ENCODE assay signal across 8 cellular contexts in the genomic region with DNA sequence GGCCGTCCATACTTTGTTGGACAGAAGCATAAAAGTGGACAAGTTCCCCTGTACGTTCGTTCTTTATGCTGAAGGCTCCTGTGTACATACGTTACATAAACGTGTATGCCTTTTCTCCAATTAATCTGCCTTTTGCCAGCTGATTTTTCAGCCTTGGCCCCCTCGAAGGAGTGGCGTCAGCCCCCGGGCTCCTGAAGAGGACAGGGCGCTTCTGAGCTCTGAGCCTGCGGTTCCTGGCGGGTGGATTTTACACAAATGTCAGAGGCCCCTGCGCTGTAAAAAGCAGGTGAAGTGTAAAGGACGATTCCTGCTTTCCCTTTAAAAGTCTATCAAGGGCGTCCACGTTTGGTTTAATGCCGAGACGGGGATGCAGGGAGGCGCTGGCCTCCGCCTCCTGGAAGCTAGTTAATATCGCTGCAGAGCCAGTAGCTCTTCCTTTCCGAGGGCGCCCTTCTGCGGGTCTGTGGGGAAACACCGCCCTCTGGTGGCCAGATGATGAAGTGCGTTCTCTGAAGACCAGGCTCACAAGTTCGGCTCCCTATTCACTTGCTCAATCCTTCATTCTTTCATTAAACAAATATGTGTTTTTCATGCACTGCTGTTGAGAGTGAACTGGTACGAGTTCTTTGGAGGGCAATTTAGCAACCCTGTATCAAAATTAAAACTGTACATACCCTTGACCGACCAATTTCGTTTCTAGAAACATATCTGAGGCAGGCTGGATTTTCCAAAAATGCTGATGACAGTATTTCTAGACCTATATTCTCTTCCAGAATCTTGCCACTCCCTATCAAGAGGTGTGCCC.
DNase-seq lines count a peak whose midpoint lies in the region; TF ChIP-seq lines count a peak whose summit lies in the region.

No MANE protein-coding gene starts in this region.

- DNase-seq in NCI-H187 (lab: John Stamatoyannopoulos, UW) (peak; percentile 7 to 36), NCI-H187 treated with DMSO at 0.1 percent for 48 hours (lab: John Stamatoyannopoulos, UW) (no peak), RPMI7951 (ENCODE audit: low read depth) (peak; percentile 69), fibroblast of villous mesenchyme (ENCODE audit: low read depth) (peak; percentile 85), non-pigmented ciliary epithelial cell (ENCODE audit: low read depth) (peak; percentile 34)
- peak; percentile 64 to 80 for DNase-seq in activated T-helper 1 cell treated with anti-CD3 and anti-CD28 coated beads, Interleukin-2, amount 50 U/mL, for 16 hours (ENCODE audit: low read depth in 1 of 2, low spot score in 1 of 2)

- TF ChIP-seq CTCF in KMS-11 (conservative IDR thresholded peaks at IDR 0.05; ENCODE audit: low read depth, low read length) (peak; percentile 92), fibroblast of villous mesenchyme (IDR thresholded peaks at IDR 0.05; ENCODE audit: insufficient read depth, low read depth, low read length) (peak; percentile 94)

- H3K36me3 ChIP-seq in KMS-11 (ENCODE audit: insufficient read depth) (no peaks in the 10 kb centered on the region), subcutaneous abdominal adipose tissue (ENCODE audit: control insufficient read depth in 5 of 5, insufficient read depth in 5 of 5, low read length in 5 of 5) (peaks cover 0 to 3% (median 0%) of the 10 kb centered on the region in 5 donors)

- no peak overlapping the region for H3K27ac ChIP-seq in KMS-11
- H3K27ac ChIP-seq in subcutaneous abdominal adipose tissue (ENCODE audit: low read depth, low read length) = no peak overlapping the region

- H3K27me3 ChIP-seq in KMS-11 (ENCODE audit: insufficient read depth, low read depth) = no peaks in the 10 kb centered on the region
- no peaks in the 10 kb centered on the region for H3K27me3 ChIP-seq in subcutaneous abdominal adipose tissue (ENCODE audit: control insufficient read depth in 5 of 5, insufficient read depth in 4 of 5, low read length in 5 of 5)

- H3K4me3 ChIP-seq in KMS-11 (IDR thresholded peaks at IDR 0.05; ENCODE audit: insufficient read depth, low read depth, low read length) (no peak overlapping the region), fibroblast of villous mesenchyme (ENCODE audit: low read depth, low read length) (peak overlapping the region; percentile 29), subcutaneous abdominal adipose tissue (ENCODE audit: low read depth in 1 of 5, low read length in 5 of 5) (peak overlapping the region; percentile 17 to 66 (median 56))

- no peaks in the 10 kb centered on the region for H3K9me3 ChIP-seq in subcutaneous abdominal adipose tissue (ENCODE audit: control insufficient read depth in 5 of 5, low read length in 5 of 5)

- H3K9ac ChIP-seq in KMS-11 = no peak overlapping the region
- no peak overlapping the region for H3K9ac ChIP-seq in subcutaneous abdominal adipose tissue (ENCODE audit: low read length in 5 of 5)

- H4K20me1 ChIP-seq in KMS-11 (ENCODE audit: insufficient read depth) = no peaks in the 10 kb centered on the region

- no peaks in the 10 kb centered on the region for H3K79me2 ChIP-seq in KMS-11 (ENCODE audit: insufficient read depth, low read depth)

- peak overlapping the region; percentile 49; the same call in 1 of the 2 replicates for H2AFZ ChIP-seq in KMS-11 (ENCODE audit: low read depth)

- H3K4me1 ChIP-seq in KMS-11 (ENCODE audit: low read depth, poor library complexity, severe bottlenecking) (no peaks in the 10 kb centered on the region), subcutaneous abdominal adipose tissue (ENCODE audit: control insufficient read depth in 5 of 5, insufficient read depth in 5 of 5, low read length in 5 of 5) (peaks cover 0 to 19% (median 13%) of the 10 kb centered on the region in 5 donors)

- H3K4me2 ChIP-seq in KMS-11 = no peak overlapping the region
